Comparison of ENCODE assay signal across 11 cellular contexts in genomic region chr2:239302808-239303557, GRCh38.
DNase-seq lines count a peak whose midpoint lies in the region; ATAC-seq and TF ChIP-seq lines count a peak whose summit lies in the region.
"Had no signal": no experiment of that assay in that cellular context is flagged by ENCODE, and none has a peak within 500 bp of the region (broad histone marks: within the 10 kb centered on the region; RNA-seq: fewer than 3 reads in every experiment).

No MANE protein-coding gene starts in this region.

- no peaks in the 10 kb centered on the region for H3K27me3 ChIP-seq in Peyer's patch
- no peaks in the 10 kb centered on the region for H3K27me3 ChIP-seq in lower lobe of right lung (ENCODE audit: low read depth)

- H3K27ac ChIP-seq in Peyer's patch, result peak overlapping the region in 1 of 4 donors; percentile 2
- no peak overlapping the region for H3K27ac ChIP-seq in lower lobe of right lung

- H3K9me3 ChIP-seq in Peyer's patch, result no peaks in the 10 kb centered on the region
- H3K9me3 ChIP-seq in lower lobe of right lung, result no peaks in the 10 kb centered on the region

- H3K4me1 ChIP-seq in Peyer's patch, result peaks cover 0 to 62% (median 8%) of the 10 kb centered on the region in 4 donors
- H3K4me1 ChIP-seq in lower lobe of right lung, result peaks cover 4% of the 10 kb centered on the region

- no peaks in the 10 kb centered on the region for H3K27me3 Mint-ChIP-seq in activated naive CD8-positive, alpha-beta T cell treated with anti-CD3 and anti-CD28 coated beads, Interleukin-2, amount 10 ng/mL, durations not matched to agents 7 days and 5 days
- H3K27me3 Mint-ChIP-seq in activated naive CD8-positive, alpha-beta T cell treated with anti-CD3 and anti-CD28 coated beads for 36 hours, result no peaks in the 10 kb centered on the region
- H3K27me3 Mint-ChIP-seq in type B pancreatic cell, result no peaks in the 10 kb centered on the region

- H3K36me3 ChIP-seq in Peyer's patch (no peaks in the 10 kb centered on the region), lower lobe of right lung (no peaks in the 10 kb centered on the region)

- H3K9me3 Mint-ChIP-seq in activated naive CD8-positive, alpha-beta T cell treated with anti-CD3 and anti-CD28 coated beads, Interleukin-2, amount 10 ng/mL, durations not matched to agents 7 days and 5 days, result no peaks in the 10 kb centered on the region
- no peaks in the 10 kb centered on the region for H3K9me3 Mint-ChIP-seq in activated naive CD8-positive, alpha-beta T cell treated with anti-CD3 and anti-CD28 coated beads for 36 hours
- no peaks in the 10 kb centered on the region for H3K9me3 Mint-ChIP-seq in type B pancreatic cell

- TF ChIP-seq POLR2A in Peyer's patch (IDR thresholded peaks at IDR 0.05), result no peak

- no peak overlapping the region for H3K4me3 ChIP-seq in Peyer's patch
- H3K4me3 ChIP-seq in lower lobe of right lung, result no peak overlapping the region

- no peaks in the 10 kb centered on the region for H3K36me3 Mint-ChIP-seq in activated naive CD8-positive, alpha-beta T cell treated with anti-CD3 and anti-CD28 coated beads, Interleukin-2, amount 10 ng/mL, durations not matched to agents 7 days and 5 days
- H3K36me3 Mint-ChIP-seq in activated naive CD8-positive, alpha-beta T cell treated with anti-CD3 and anti-CD28 coated beads for 36 hours, result no peaks in the 10 kb centered on the region
- no peaks in the 10 kb centered on the region for H3K36me3 Mint-ChIP-seq in type B pancreatic cell

- no peak for ATAC-seq in activated naive CD8-positive, alpha-beta T cell treated with anti-CD3 and anti-CD28 coated beads, Interleukin-2, amount 10 ng/mL, durations not matched to agents 7 days and 5 days (ENCODE audit: low read depth)
- peak; percentile 19 to 54 for ATAC-seq in lower lobe of right lung

- TF ChIP-seq CTCF in Peyer's patch (IDR thresholded peaks at IDR 0.05), result no peak
- TF ChIP-seq CTCF in lower lobe of right lung (IDR thresholded peaks at IDR 0.05), result no peak
- no peak for TF ChIP-seq CTCF in type B pancreatic cell (conservative IDR thresholded peaks at IDR 0.05)

- intact Hi-C loops in lower lobe of right lung (cut with DNase I), result no loop called here

- DNase-seq in activated naive CD8-positive, alpha-beta T cell treated with anti-CD3 and anti-CD28 coated beads, Interleukin-2, amount 10 ng/mL, durations not matched to agents 7 days and 5 days, result peak; percentile 25
- no peak for DNase-seq in activated naive CD8-positive, alpha-beta T cell treated with anti-CD3 and anti-CD28 coated beads for 36 hours
- peak in 2 of 3 donors; percentile 47 to 57 for DNase-seq in Peyer's patch
- DNase-seq in lower lobe of right lung, result peak; percentile 67
- DNase-seq in type B pancreatic cell (ENCODE audit: extremely low spot score, unreplicated experiment), result no peak
- no peak for DNase-seq in NCI-H748 treated with DMSO at 0.1 percent for 48 hours (lab: John Stamatoyannopoulos, UW)
- DNase-seq in kidney glomerular epithelial cell (lab: John Stamatoyannopoulos, UW), result no peak
- DNase-seq in DMS 273 (lab: John Stamatoyannopoulos, UW; ENCODE audit: unreplicated experiment), result no peak
- DNase-seq: activated T-cell treated with anti-CD3 and anti-CD28 coated beads for 4 hours; effector CD8-positive, alpha-beta T cell; NCI-H2081 treated with DMSO at 0.1 percent for 48 hours had no signal

- POLR2A ChIA-PET in activated naive CD8-positive, alpha-beta T cell treated with anti-CD3 and anti-CD28 coated beads, Interleukin-2, amount 10 ng/mL, durations not matched to agents 7 days and 5 days (lab: Charles Lee), result no interaction called here

- peaks cover 35% of the 10 kb centered on the region for H3K4me1 Mint-ChIP-seq in activated naive CD8-positive, alpha-beta T cell treated with anti-CD3 and anti-CD28 coated beads, Interleukin-2, amount 10 ng/mL, durations not matched to agents 7 days and 5 days
- peaks cover 41% of the 10 kb centered on the region for H3K4me1 Mint-ChIP-seq in activated naive CD8-positive, alpha-beta T cell treated with anti-CD3 and anti-CD28 coated beads for 36 hours
- peaks cover 50% of the 10 kb centered on the region for H3K4me1 Mint-ChIP-seq in type B pancreatic cell (ENCODE audit: unreplicated experiment)

- peak overlapping the region; percentile 64 for H3K27ac Mint-ChIP-seq in activated naive CD8-positive, alpha-beta T cell treated with anti-CD3 and anti-CD28 coated beads, Interleukin-2, amount 10 ng/mL, durations not matched to agents 7 days and 5 days
- no peak overlapping the region for H3K27ac Mint-ChIP-seq in activated naive CD8-positive, alpha-beta T cell treated with anti-CD3 and anti-CD28 coated beads for 36 hours
- peak overlapping the region; percentile 69 for H3K27ac Mint-ChIP-seq in type B pancreatic cell

- H3K4me3 Mint-ChIP-seq in activated naive CD8-positive, alpha-beta T cell treated with anti-CD3 and anti-CD28 coated beads, Interleukin-2, amount 10 ng/mL, durations not matched to agents 7 days and 5 days, result no peak overlapping the region
- H3K4me3 Mint-ChIP-seq in activated naive CD8-positive, alpha-beta T cell treated with anti-CD3 and anti-CD28 coated beads for 36 hours, result no peak overlapping the region
- H3K4me3 Mint-ChIP-seq in type B pancreatic cell, result no peak overlapping the region

Comparison
In these comparisons a context has a peak if more than half of its experiments do, and no peak if none do; other contexts are left out.
1. DNase-seq: peak in activated naive CD8-positive, alpha-beta T cell treated with anti-CD3 and anti-CD28 coated beads, Interleukin-2, amount 10 ng/mL, durations not matched to agents 7 days and 5 days (single experiment), Peyer's patch (2 of 3) and lower lobe of right lung (single experiment); none in activated naive CD8-positive, alpha-beta T cell treated with anti-CD3 and anti-CD28 coated beads for 36 hours (single experiment), type B pancreatic cell (single experiment), NCI-H748 treated with DMSO at 0.1 percent for 48 hours (single experiment), kidney glomerular epithelial cell (single experiment) and DMS 273 (single experiment).